8 cellular contexts compared by ENCODE assay signal in genomic region chr5:7869474-7870136, GRCh38. TPM values are rescaled to one million over a fixed set of nuclear protein-coding genes. Genes with fewer than 3 reads are reported as not detected.
A peak's percentile ranks its signal among the peaks of the same experiment; 100 is the strongest.
DNase-seq lines count a peak whose midpoint lies in the region; ATAC-seq and TF ChIP-seq lines count a peak whose summit lies in the region.

No MANE protein-coding gene starts in this region.

- H3K27me3 Mint-ChIP-seq in Caco-2 (ENCODE audit: insufficient read depth, unreplicated experiment) = no peaks in the 10 kb centered on the region
- no peaks in the 10 kb centered on the region for H3K27me3 Mint-ChIP-seq in osteocyte (ENCODE audit: unreplicated experiment)

- H3K4me1 Mint-ChIP-seq in Caco-2 (ENCODE audit: low read depth, unreplicated experiment) = no peaks in the 10 kb centered on the region
- peaks cover 20% of the 10 kb centered on the region for H3K4me1 Mint-ChIP-seq in osteocyte (ENCODE audit: unreplicated experiment)

- H3K27ac ChIP-seq in fibroblast of lung (ENCODE audit: insufficient read depth, low read length) = peak overlapping the region; percentile 75

- intact Hi-C loops in Caco-2 (cut with micrococcal nuclease; ENCODE audit: unreplicated experiment) = loop anchor here (1.0 kb wide), 2 partner anchors 10 to 19 kb away; no protein-coding TSS in a partner anchor

- peak in 1 of 2 experiments; percentile 24 for DNase-seq in Caco-2
- peak; percentile 21 to 39 for DNase-seq in activated CD4-positive, alpha-beta T cell treated with anti-CD3 and anti-CD28 coated beads for 4 hours
- DNase-seq in fibroblast of lung (ENCODE audit: low read depth in 2 of 2) = no peak
- DNase-seq in osteocyte (ENCODE audit: extremely low spot score, unreplicated experiment) = no peak
- no peak for DNase-seq in nucleus accumbens (lab: John Stamatoyannopoulos, UW)

- H3K36me3 Mint-ChIP-seq in Caco-2 (ENCODE audit: insufficient read depth, unreplicated experiment) (peaks cover 36% of the 10 kb centered on the region), osteocyte (ENCODE audit: unreplicated experiment) (peaks cover 7% of the 10 kb centered on the region)

- peak overlapping the region; percentile 88 for H3K4me2 ChIP-seq in fibroblast of lung (ENCODE audit: extremely low read depth, insufficient read depth, low read length)

- H3K4me3 ChIP-seq in Caco-2 (ENCODE audit: low read depth, low read length) = peak overlapping the region; percentile 95
- H3K4me3 ChIP-seq in fibroblast of lung (replicated peaks in 1 of 4; ENCODE audit: control extremely low read depth in 1 of 4, insufficient read depth in 1 of 4, low read depth in 3 of 4, low read length in 4 of 4) = peak overlapping the region; percentile 68 to 96 (median 86)

- H3K9me3 Mint-ChIP-seq in Caco-2 (ENCODE audit: unreplicated experiment) (no peaks in the 10 kb centered on the region), osteocyte (ENCODE audit: unreplicated experiment) (no peaks in the 10 kb centered on the region)

- H3K27me3 ChIP-seq in Caco-2 (replicated peaks; ENCODE audit: control insufficient read depth, insufficient read depth, low read length) (no peaks in the 10 kb centered on the region), fibroblast of lung (ENCODE audit: control insufficient read depth, insufficient read depth, low read length) (no peaks in the 10 kb centered on the region)

- H4K20me1 ChIP-seq in fibroblast of lung (ENCODE audit: control insufficient read depth, extremely low read depth, insufficient read depth, low read length) = no peaks in the 10 kb centered on the region

- H3K4me1 ChIP-seq in Caco-2 (0 out of 2 replicates have a peak, but pooled peaks cover 7% of the 10 kb centered on the region), fibroblast of lung (ENCODE audit: control insufficient read depth, extremely low read depth, insufficient read depth, low read length) (peaks cover 2% of the 10 kb centered on the region)

- peak; percentile 29 for ATAC-seq in GM19452 (IDR thresholded peaks at IDR 0.05; ENCODE audit: unreplicated experiment)
- peak; percentile 21 for ATAC-seq in HG03457 (IDR thresholded peaks at IDR 0.05; ENCODE audit: unreplicated experiment)
- no peak for ATAC-seq in GM18520 (IDR thresholded peaks at IDR 0.05; ENCODE audit: unreplicated experiment)

- POLR2A ChIA-PET in Caco-2 (lab: Charles Lee) = interaction anchor here (1.1 to 1.2 kb wide), 3 partner anchors 11 to 588 kb away, joined by 3 read pairs; no protein-coding TSS in a partner anchor

- TF ChIP-seq CTCF in Caco-2 (IDR thresholded peaks at IDR 0.05; ENCODE audit: insufficient read depth in 1 of 2, low read depth in 1 of 2, low read length in 1 of 2, severe bottlenecking in 1 of 2, unreplicated experiment in 1 of 2) (no peak), fibroblast of lung (conservative IDR thresholded peaks at IDR 0.05 in 1 of 2, IDR thresholded peaks at IDR 0.05 in 1 of 2; ENCODE audit: low read depth in 1 of 2, low read length in 2 of 2) (no peak), osteocyte (IDR thresholded peaks at IDR 0.05) (no peak)

- CTCF ChIA-PET in Caco-2 (lab: Charles Lee) = interaction anchor here (1.7 kb wide), 1 partner anchor 19 kb away, joined by 10 read pairs; the partner anchor contains the start of gene CFAP90

- peak overlapping the region; percentile 77 for H3K9ac ChIP-seq in fibroblast of lung (ENCODE audit: insufficient read depth, low read length)

- H3K9me3 ChIP-seq in Caco-2 = no peaks in the 10 kb centered on the region
- no peaks in the 10 kb centered on the region for H3K9me3 ChIP-seq in fibroblast of lung (ENCODE audit: control insufficient read depth, insufficient read depth, low read depth, low read length)

- peaks cover 1% of the 10 kb centered on the region; the same call in 1 of the 2 replicates for H3K36me3 ChIP-seq in Caco-2 (ENCODE audit: control insufficient read depth, insufficient read depth, low read length)
- H3K36me3 ChIP-seq in fibroblast of lung (ENCODE audit: control insufficient read depth, insufficient read depth, low read length) = peaks cover 1% of the 10 kb centered on the region

- H3K4me3 Mint-ChIP-seq in Caco-2 (ENCODE audit: unreplicated experiment) (peak overlapping the region; percentile 96), osteocyte (ENCODE audit: unreplicated experiment) (peak overlapping the region; percentile 94)

- H3K79me2 ChIP-seq in fibroblast of lung (ENCODE audit: control insufficient read depth, insufficient read depth, low read length) = peaks cover 58% of the 10 kb centered on the region

- BruUV-seq in Caco-2 (replicated peaks; lab: Mats Ljungman, UMichigan) = TSS peak; percentile 39

- peak overlapping the region; percentile 28 for H2AFZ ChIP-seq in fibroblast of lung (ENCODE audit: low read length)

- H3K27ac Mint-ChIP-seq in Caco-2 (ENCODE audit: unreplicated experiment) (peak overlapping the region; percentile 77), osteocyte (ENCODE audit: unreplicated experiment) (peak overlapping the region; percentile 27)

RNA-seq across cellular contexts. Expression of gene MTRR, which starts 0.7 kb away (rescaled TPM):
- total RNA-seq in Caco-2 (2022) (50.1 and 57.6 TPM in 2 replicates), fibroblast of lung (19.0 and 21.1 TPM in 2 replicates), osteocyte (36.3 and 40.9 TPM in 2 replicates)
- polyA plus RNA-seq in fibroblast of lung = 40.5 and 45.1 TPM in 2 replicates
- polyA plus RNA-seq in fibroblast of lung (2012) = 22.6 and 23.7 TPM in 2 replicates
- polyA minus RNA-seq in fibroblast of lung (ENCODE audit: low replicate concordance) = 32.2 and 50.2 TPM in 2 replicates

RNA-seq across cellular contexts. Expression of gene FASTKD3, which starts 0.8 kb away (rescaled TPM):
- total RNA-seq in Caco-2 (2022) (14.2 and 15.4 TPM in 2 replicates), fibroblast of lung (10.8 and 12.7 TPM in 2 replicates), osteocyte (5.8 and 7.0 TPM in 2 replicates)
- polyA plus RNA-seq in fibroblast of lung = 16.8 and 19.0 TPM in 2 replicates
- polyA plus RNA-seq in fibroblast of lung (2012) = 7.9 and 8.9 TPM in 2 replicates
- polyA minus RNA-seq in fibroblast of lung (ENCODE audit: low replicate concordance) = 3.6 and 5.5 TPM in 2 replicates

RNA-seq across cellular contexts. Expression of gene CFAP90, which starts 18.7 kb away (rescaled TPM):
- 0.29 TPM in 1 of 2 replicates, not detected in the other for total RNA-seq in Caco-2 (2022)
- total RNA-seq in fibroblast of lung = 0.26 TPM in 1 of 2 replicates, not detected in the other
- polyA plus RNA-seq in fibroblast of lung = not detected in 2 replicates
- polyA plus RNA-seq in fibroblast of lung (2012) = not detected in 2 replicates
- not detected in 2 replicates for polyA minus RNA-seq in fibroblast of lung (ENCODE audit: low replicate concordance)
- total RNA-seq in osteocyte = not detected in 2 replicates

Comparison
In these comparisons a context has a peak if more than half of its experiments do, and no peak if none do; other contexts are left out.
1. DNase-seq: peak in activated CD4-positive, alpha-beta T cell treated with anti-CD3 and anti-CD28 coated beads for 4 hours (2 of 2); none in fibroblast of lung (0 of 2), osteocyte (single experiment) and nucleus accumbens (0 of 56).